Comparison of ENCODE assay signal across 7 cellular contexts in the genomic region with DNA sequence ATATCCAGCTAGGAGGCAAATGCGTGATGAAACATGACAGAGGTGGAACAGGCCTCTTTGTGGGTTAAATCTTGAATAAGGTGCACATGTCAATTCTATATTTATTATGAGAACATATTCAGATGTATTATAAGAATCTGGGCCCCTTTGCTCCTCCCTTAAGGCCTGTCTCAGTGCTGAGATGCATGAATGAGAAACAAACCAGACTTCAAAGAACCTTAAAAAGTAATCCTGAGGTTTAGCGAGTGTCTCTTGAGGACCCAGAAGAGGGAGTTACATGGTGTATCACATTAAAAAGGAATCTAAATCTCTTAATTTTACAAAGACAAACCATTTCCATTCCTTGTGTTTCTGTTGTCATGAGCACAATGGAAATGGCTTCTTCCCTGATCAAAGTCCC.
"Had no signal": no experiment of that assay in that cellular context is flagged by ENCODE, and none has a peak within 500 bp of the region (broad histone marks: within the 10 kb centered on the region; RNA-seq: fewer than 3 reads in every experiment).

No MANE protein-coding gene starts in this region.

- H3K9ac ChIP-seq: KMS-11 had no signal

- DNase-seq: H9, HCEC 1CT, IMR-90, Kasumi-1, KBM-7 had no signal

- H3K9me3 Mint-ChIP-seq: GM23338, H9 had no signal

- H3K4me3 Mint-ChIP-seq: GM23338, H9 had no signal

- ATAC-seq: GM23338 had no signal

- H3K27ac ChIP-seq: KMS-11 had no signal

- H3K4me2 ChIP-seq: GM23338, KMS-11 had no signal

- H2AFZ ChIP-seq: GM23338 had no signal

- H3K4me3 ChIP-seq: GM23338 had no signal

- H3K27ac Mint-ChIP-seq: GM23338, H9 had no signal
